In genomic region chr1:183180634-183181056, GRCh38 we compare ENCODE assay signal across 8 cellular contexts. TPM values are rescaled to one million over a fixed set of nuclear protein-coding genes. Genes with fewer than 3 reads are reported as not detected.
DNase-seq lines count a peak whose midpoint lies in the region; ATAC-seq, FAIRE-seq and TF ChIP-seq lines count a peak whose summit lies in the region.

No MANE protein-coding gene starts in this region.

- no peak for FAIRE-seq in astrocyte (lab: Jason Lieb, UNC)

- no peaks in the 10 kb centered on the region for H3K36me3 Mint-ChIP-seq in astrocyte (ENCODE audit: low read depth, unreplicated experiment)

- peak overlapping the region; percentile 34 for H2AFZ ChIP-seq in astrocyte (ENCODE audit: low read depth, low read length)

- H3K27me3 ChIP-seq in astrocyte (ENCODE audit: insufficient read depth, low read length): no peaks in the 10 kb centered on the region

- no peaks in the 10 kb centered on the region for H4K20me1 ChIP-seq in astrocyte (ENCODE audit: insufficient read depth, low read length)

- no peaks in the 10 kb centered on the region for H3K36me3 ChIP-seq in astrocyte (ENCODE audit: insufficient read depth, low read length)

- H3K4me1 Mint-ChIP-seq in astrocyte (ENCODE audit: low read depth, unreplicated experiment): peaks cover 18% of the 10 kb centered on the region

- H3K27me3 Mint-ChIP-seq in astrocyte (ENCODE audit: low read depth, unreplicated experiment): no peaks in the 10 kb centered on the region

- H3K4me3 ChIP-seq in astrocyte (ENCODE audit: insufficient read depth, low read depth, low read length): no peak overlapping the region

- peak; percentile 77 for ATAC-seq in GM19023 (IDR thresholded peaks at IDR 0.05; ENCODE audit: unreplicated experiment)
- peak; percentile 61 for ATAC-seq in HG03097 (IDR thresholded peaks at IDR 0.05; ENCODE audit: low FRiP score, unreplicated experiment)
- ATAC-seq in HG03280 (IDR thresholded peaks at IDR 0.05; ENCODE audit: unreplicated experiment): no peak
- no peak for ATAC-seq in GM18498 (IDR thresholded peaks at IDR 0.05; ENCODE audit: unreplicated experiment)

- no peaks in the 10 kb centered on the region for H3K9me3 Mint-ChIP-seq in astrocyte (ENCODE audit: unreplicated experiment)

- H3K4me3 Mint-ChIP-seq in astrocyte (ENCODE audit: unreplicated experiment): peak overlapping the region; percentile 40

- no peak for TF ChIP-seq CTCF in astrocyte (IDR thresholded peaks at IDR 0.05; ENCODE audit: insufficient read depth, low read depth, low read length)

- peak overlapping the region; percentile 60 for H3K9ac ChIP-seq in astrocyte (ENCODE audit: low read length)

- H3K27ac ChIP-seq in astrocyte (ENCODE audit: low read depth, low read length): peak overlapping the region; percentile 88

- H3K4me2 ChIP-seq in astrocyte (ENCODE audit: low read length): peak overlapping the region; percentile 58

- H3K79me2 ChIP-seq in astrocyte (ENCODE audit: insufficient read depth, low read length): no peaks in the 10 kb centered on the region

- no peaks in the 10 kb centered on the region for H3K9me3 ChIP-seq in astrocyte (ENCODE audit: insufficient read depth, low read depth, low read length)

- H3K27ac Mint-ChIP-seq in astrocyte (ENCODE audit: unreplicated experiment): peak overlapping the region; percentile 90

- peaks cover 15% of the 10 kb centered on the region for H3K4me1 ChIP-seq in astrocyte (ENCODE audit: insufficient read depth, low read length)

- DNase-seq in astrocyte (ENCODE audit: low read depth) (peak; percentile 84), left kidney (ENCODE audit: low read depth, low spot score) (peak; percentile 48), mucosa of gallbladder (ENCODE audit: low spot score) (no peak), NCI-H2081 (lab: John Stamatoyannopoulos, UW) (no peak)

RNA-seq across cellular contexts. Expression of gene LAMC2, which starts 5.4 kb away (rescaled TPM):
- total RNA-seq in astrocyte: 8.0 and 13.9 TPM in 2 replicates
- total RNA-seq in mucosa of gallbladder: 24.5 TPM

Comparison
In these comparisons a context has a peak if more than half of its experiments do, and no peak if none do; other contexts are left out.
1. ATAC-seq: peak in GM19023 (single experiment) and HG03097 (single experiment); none in HG03280 (single experiment) and GM18498 (single experiment).
2. DNase-seq: peak in astrocyte (single experiment) and left kidney (single experiment); none in mucosa of gallbladder (single experiment) and NCI-H2081 (0 of 2).